1 cellular context compared by ENCODE assay signal in genomic region chr19:12913011-12913561, GRCh38.
TF ChIP-seq lines count a peak whose summit lies in the region.

No MANE protein-coding gene starts in this region.

TF ChIP-seq in K562, 482 proteins besides CTCF, POLR2A, EP300 and RAD21:
- TF ChIP-seq VEZF1 (CRISPR knock-in tag; IDR thresholded peaks at IDR 0.05) (peak; percentile 16; the same call in 1 of the 2 replicates), PBX2 (CRISPR knock-in tag; IDR thresholded peaks at IDR 0.05; ENCODE audit: low read depth) (no peak), PBX2 (tag; conservative IDR thresholded peaks at IDR 0.05; ENCODE audit: low read depth) (peak; percentile 48), PKNOX1 (IDR thresholded peaks at IDR 0.05) (peak; percentile 85), ZNF23 (CRISPR knock-in tag; IDR thresholded peaks at IDR 0.05) (no peak), ZNF263 (CRISPR knock-in tag; IDR thresholded peaks at IDR 0.05; ENCODE audit: borderline replicate concordance) (no peak), ZFP91 (CRISPR knock-in tag; IDR thresholded peaks at IDR 0.05) (no peak), ZNF717 (CRISPR knock-in tag; IDR thresholded peaks at IDR 0.05) (no peak), MEF2D (tag; conservative IDR thresholded peaks at IDR 0.05; ENCODE audit: low read depth) (no peak), NFIC (IDR thresholded peaks at IDR 0.05) (peak; percentile 57), FOXA3 (CRISPR knock-in tag; conservative IDR thresholded peaks at IDR 0.05 in 1 of 2, IDR thresholded peaks at IDR 0.05 in 1 of 2) (no peak), RB1 (IDR thresholded peaks at IDR 0.05; ENCODE audit: low read depth) (no peak), AFF4 (CRISPR knock-in tag; IDR thresholded peaks at IDR 0.05) (no peak)
TF ChIP-seq in K562: peak in this region for 4.
